ENCODE assay signal across 8 cellular contexts in genomic region chr12:47268501-47269459, GRCh38.
DNase-seq lines count a peak whose midpoint lies in the region; ATAC-seq and TF ChIP-seq lines count a peak whose summit lies in the region.

No MANE protein-coding gene starts in this region.

- TF ChIP-seq CTCF in DND-41 (IDR thresholded peaks at IDR 0.05; ENCODE audit: borderline replicate concordance, extremely low read depth, low read length, poor library complexity, severe bottlenecking) = no peak
- TF ChIP-seq CTCF in GM10266 (IDR thresholded peaks at IDR 0.05; ENCODE audit: control insufficient read depth, insufficient read depth, low read depth, missing control alignments) = no peak
- no peak for TF ChIP-seq CTCF in body of pancreas (IDR thresholded peaks at IDR 0.05)

- no peak overlapping the region for H3K4me2 ChIP-seq in DND-41 (ENCODE audit: insufficient read depth, low read length)

- DNase-seq in DND-41 (no peak), GM10266 (ENCODE audit: extremely low spot score) (no peak), body of pancreas (no peak)
- DNase-seq in activated T-helper 2 cell treated with anti-CD3 and anti-CD28 coated beads, Interferon-gamma antibody, Interleukin-2, Interleukin-4, amounts not matched to agents 10 μg/mL and 5 μg/mL and 100 μg/mL, durations not matched to agents 14 hours and 24 hours and 36 hours (ENCODE audit: low spot score) = no peak
- DNase-seq in stimulated activated CD4-positive, alpha-beta T cell treated with anti-CD3 and anti-CD28 coated beads, Interleukin-2, amount 100 ng/mL, for 24 hours = no peak
- DNase-seq in activated CD4-positive, alpha-beta T cell treated with anti-CD3 and anti-CD28 coated beads, Interleukin-2, amount 10 ng/mL, durations not matched to agents 7 days and 5 days = no peak

- 85% methylated on average over 13 of the region's 13 CpGs for WGBS in body of pancreas, 2 donors

- intact Hi-C loops in activated T-helper 2 cell treated with anti-CD3 and anti-CD28 coated beads, Interferon-gamma antibody, Interleukin-2, Interleukin-4, amounts not matched to agents 10 μg/mL and 5 μg/mL and 100 μg/mL, durations not matched to agents 14 hours and 24 hours and 36 hours (cut with micrococcal nuclease) = no loop called here
- intact Hi-C loops in body of pancreas (cut with DNase I) = no loop called here

- H3K9me3 ChIP-seq in DND-41 (ENCODE audit: insufficient read depth, low read length, severe bottlenecking) = no peaks in the 10 kb centered on the region
- H3K9me3 ChIP-seq in body of pancreas = no peaks in the 10 kb centered on the region

- H3K27ac ChIP-seq in DND-41 (ENCODE audit: low read length) = no peak overlapping the region
- no peak overlapping the region for H3K27ac ChIP-seq in body of pancreas

- H3K27ac Mint-ChIP-seq in activated T-helper 2 cell treated with anti-CD3 and anti-CD28 coated beads, Interferon-gamma antibody, Interleukin-2, Interleukin-4, amounts not matched to agents 10 μg/mL and 5 μg/mL and 100 μg/mL, durations not matched to agents 14 hours and 24 hours and 36 hours = peak overlapping the region; percentile 58
- H3K27ac Mint-ChIP-seq in activated CD4-positive, alpha-beta T cell treated with anti-CD3 and anti-CD28 coated beads, Interleukin-2, amount 10 ng/mL, durations not matched to agents 7 days and 5 days = no peak overlapping the region

- H4K20me1 ChIP-seq in DND-41 (ENCODE audit: insufficient read depth, low read length) = no peaks in the 10 kb centered on the region

- TF ChIP-seq POLR2A in body of pancreas (IDR thresholded peaks at IDR 0.05) = no peak

- H3K79me2 ChIP-seq in DND-41 (ENCODE audit: insufficient read depth, low read length) = no peaks in the 10 kb centered on the region

- ATAC-seq in DND-41 (ENCODE audit: insufficient read depth, low read depth) (no peak), GM19397 (IDR thresholded peaks at IDR 0.05; ENCODE audit: unreplicated experiment) (peak; percentile 78), HG03095 (IDR thresholded peaks at IDR 0.05; ENCODE audit: unreplicated experiment) (peak; percentile 77), body of pancreas (no peak)

- POLR2A ChIA-PET in activated CD4-positive, alpha-beta T cell treated with anti-CD3 and anti-CD28 coated beads, Interleukin-2, amount 10 ng/mL, durations not matched to agents 7 days and 5 days (lab: Charles Lee) = no interaction called here

- H3K4me1 Mint-ChIP-seq in activated T-helper 2 cell treated with anti-CD3 and anti-CD28 coated beads, Interferon-gamma antibody, Interleukin-2, Interleukin-4, amounts not matched to agents 10 μg/mL and 5 μg/mL and 100 μg/mL, durations not matched to agents 14 hours and 24 hours and 36 hours (ENCODE audit: low read depth) = peaks cover 63% of the 10 kb centered on the region
- peaks cover 58% of the 10 kb centered on the region for H3K4me1 Mint-ChIP-seq in activated CD4-positive, alpha-beta T cell treated with anti-CD3 and anti-CD28 coated beads, Interleukin-2, amount 10 ng/mL, durations not matched to agents 7 days and 5 days

- peaks cover 4% of the 10 kb centered on the region for H3K36me3 Mint-ChIP-seq in activated T-helper 2 cell treated with anti-CD3 and anti-CD28 coated beads, Interferon-gamma antibody, Interleukin-2, Interleukin-4, amounts not matched to agents 10 μg/mL and 5 μg/mL and 100 μg/mL, durations not matched to agents 14 hours and 24 hours and 36 hours (ENCODE audit: low read depth)
- peaks cover 15% of the 10 kb centered on the region for H3K36me3 Mint-ChIP-seq in activated CD4-positive, alpha-beta T cell treated with anti-CD3 and anti-CD28 coated beads, Interleukin-2, amount 10 ng/mL, durations not matched to agents 7 days and 5 days (ENCODE audit: low read depth)

- no peaks in the 10 kb centered on the region for H3K4me1 ChIP-seq in DND-41 (ENCODE audit: insufficient read depth, low read length)
- H3K4me1 ChIP-seq in body of pancreas = peaks cover 4% of the 10 kb centered on the region

- H3K36me3 ChIP-seq in DND-41 (ENCODE audit: insufficient read depth, low read length) (no peaks in the 10 kb centered on the region), body of pancreas (replicated peaks in 1 of 2; ENCODE audit: insufficient read depth in 1 of 2, low read depth in 2 of 2) (no peaks in the 10 kb centered on the region)

- no peaks in the 10 kb centered on the region for H3K27me3 ChIP-seq in DND-41 (ENCODE audit: insufficient read depth, low read length, poor library complexity)
- H3K27me3 ChIP-seq in body of pancreas = no peaks in the 10 kb centered on the region

- no peak overlapping the region for H3K4me3 Mint-ChIP-seq in activated T-helper 2 cell treated with anti-CD3 and anti-CD28 coated beads, Interferon-gamma antibody, Interleukin-2, Interleukin-4, amounts not matched to agents 10 μg/mL and 5 μg/mL and 100 μg/mL, durations not matched to agents 14 hours and 24 hours and 36 hours (ENCODE audit: low read depth)
- no peak overlapping the region for H3K4me3 Mint-ChIP-seq in activated CD4-positive, alpha-beta T cell treated with anti-CD3 and anti-CD28 coated beads, Interleukin-2, amount 10 ng/mL, durations not matched to agents 7 days and 5 days

- CTCF ChIA-PET in activated CD4-positive, alpha-beta T cell treated with anti-CD3 and anti-CD28 coated beads, Interleukin-2, amount 10 ng/mL, durations not matched to agents 7 days and 5 days (lab: Charles Lee) = interaction anchor here (1.0 to 3.3 kb wide), 5 partner anchors 8 to 236 kb away, joined by 3 to 13 read pairs (median 3); no protein-coding TSS in a partner anchor

- H3K9ac ChIP-seq in DND-41 (ENCODE audit: low read depth, low read length) = no peak overlapping the region

- H3K4me3 ChIP-seq in DND-41 (ENCODE audit: low read depth in 1 of 2, low read length in 2 of 2) (no peak overlapping the region), body of pancreas (no peak overlapping the region)

- H2AFZ ChIP-seq in DND-41 (ENCODE audit: low read depth, low read length) = 0 out of 2 replicates have a peak overlapping the region, but pooled peaks have one; percentile 28

- H3K27me3 Mint-ChIP-seq in activated T-helper 2 cell treated with anti-CD3 and anti-CD28 coated beads, Interferon-gamma antibody, Interleukin-2, Interleukin-4, amounts not matched to agents 10 μg/mL and 5 μg/mL and 100 μg/mL, durations not matched to agents 14 hours and 24 hours and 36 hours (ENCODE audit: low read depth) = no peaks in the 10 kb centered on the region
- H3K27me3 Mint-ChIP-seq in activated CD4-positive, alpha-beta T cell treated with anti-CD3 and anti-CD28 coated beads, Interleukin-2, amount 10 ng/mL, durations not matched to agents 7 days and 5 days = no peaks in the 10 kb centered on the region

- peaks cover 4% of the 10 kb centered on the region for H3K9me3 Mint-ChIP-seq in activated T-helper 2 cell treated with anti-CD3 and anti-CD28 coated beads, Interferon-gamma antibody, Interleukin-2, Interleukin-4, amounts not matched to agents 10 μg/mL and 5 μg/mL and 100 μg/mL, durations not matched to agents 14 hours and 24 hours and 36 hours
- peaks cover 10% of the 10 kb centered on the region for H3K9me3 Mint-ChIP-seq in activated CD4-positive, alpha-beta T cell treated with anti-CD3 and anti-CD28 coated beads, Interleukin-2, amount 10 ng/mL, durations not matched to agents 7 days and 5 days

Comparison
In these comparisons a context has a peak if more than half of its experiments do, and no peak if none do; other contexts are left out.
1. ATAC-seq: peak in GM19397 (single experiment) and HG03095 (single experiment); none in DND-41 (single experiment) and body of pancreas (single experiment).